ENCODE assay signal across 1 cellular context in genomic region chr16:67428146-67428731, GRCh38.
TF ChIP-seq lines count a peak whose summit lies in the region.

No MANE protein-coding gene starts in this region.

TF ChIP-seq in HepG2, 621 proteins besides CTCF, POLR2A, EP300 and RAD21 (continued from another document and continues in another):
- TF ChIP-seq, protein P1, sequence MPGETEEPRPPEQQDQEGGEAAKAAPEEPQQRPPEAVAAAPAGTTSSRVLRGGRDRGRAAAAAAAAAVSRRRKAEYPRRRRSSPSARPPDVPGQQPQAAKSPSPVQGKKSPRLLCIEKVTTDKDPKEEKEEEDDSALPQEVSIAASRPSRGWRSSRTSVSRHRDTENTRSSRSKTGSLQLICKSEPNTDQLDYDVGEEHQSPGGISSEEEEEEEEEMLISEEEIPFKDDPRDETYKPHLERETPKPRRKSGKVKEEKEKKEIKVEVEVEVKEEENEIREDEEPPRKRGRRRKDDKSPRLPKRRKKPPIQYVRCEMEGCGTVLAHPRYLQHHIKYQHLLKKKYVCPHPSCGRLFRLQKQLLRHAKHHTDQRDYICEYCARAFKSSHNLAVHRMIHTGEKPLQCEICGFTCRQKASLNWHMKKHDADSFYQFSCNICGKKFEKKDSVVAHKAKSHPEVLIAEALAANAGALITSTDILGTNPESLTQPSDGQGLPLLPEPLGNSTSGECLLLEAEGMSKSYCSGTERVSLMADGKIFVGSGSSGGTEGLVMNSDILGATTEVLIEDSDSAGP (CRISPR knock-in tag; IDR thresholded peaks at IDR 0.05; ENCODE audit: borderline replicate concordance), result peak; percentile 88
- TF ChIP-seq REPIN1 (CRISPR knock-in tag; IDR thresholded peaks at IDR 0.05; ENCODE audit: borderline replicate concordance, low read depth), result 0 out of 2 replicates have a peak, but pooled peaks have one; percentile 57
- peak; percentile 57; the same call in 2 of the 3 replicates for TF ChIP-seq MXI1 (IDR thresholded peaks at IDR 0.05; ENCODE audit: borderline replicate concordance, low read depth, low read length)
- TF ChIP-seq DRAP1 (CRISPR knock-in tag; IDR thresholded peaks at IDR 0.05), result peak; percentile 45; the same call in 1 of the 2 replicates
- TF ChIP-seq CEBPB (IDR thresholded peaks at IDR 0.05; ENCODE audit: borderline replicate concordance, low read depth, low read length), result no peak
- TF ChIP-seq MLX (CRISPR knock-in tag; IDR thresholded peaks at IDR 0.05), result 0 out of 2 replicates have a peak, but pooled peaks have one; percentile 14
- TF ChIP-seq, protein P2, sequence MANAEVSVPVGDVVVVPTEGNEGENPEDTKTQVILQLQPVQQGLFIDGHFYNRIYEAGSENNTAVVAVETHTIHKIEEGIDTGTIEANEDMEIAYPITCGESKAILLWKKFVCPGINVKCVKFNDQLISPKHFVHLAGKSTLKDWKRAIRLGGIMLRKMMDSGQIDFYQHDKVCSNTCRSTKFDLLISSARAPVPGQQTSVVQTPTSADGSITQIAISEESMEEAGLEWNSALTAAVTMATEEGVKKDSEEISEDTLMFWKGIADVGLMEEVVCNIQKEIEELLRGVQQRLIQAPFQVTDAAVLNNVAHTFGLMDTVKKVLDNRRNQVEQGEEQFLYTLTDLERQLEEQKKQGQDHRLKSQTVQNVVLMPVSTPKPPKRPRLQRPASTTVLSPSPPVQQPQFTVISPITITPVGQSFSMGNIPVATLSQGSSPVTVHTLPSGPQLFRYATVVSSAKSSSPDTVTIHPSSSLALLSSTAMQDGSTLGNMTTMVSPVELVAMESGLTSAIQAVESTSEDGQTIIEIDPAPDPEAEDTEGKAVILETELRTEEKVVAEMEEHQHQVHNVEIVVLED (CRISPR knock-in tag; IDR thresholded peaks at IDR 0.05; ENCODE audit: borderline replicate concordance), result peak; percentile 34; the same call in 1 of the 2 replicates
- peak; percentile 71; the same call in 1 of the 2 replicates for TF ChIP-seq KAT7 (CRISPR knock-in tag; IDR thresholded peaks at IDR 0.05; ENCODE audit: borderline replicate concordance)
- TF ChIP-seq, protein P3, sequence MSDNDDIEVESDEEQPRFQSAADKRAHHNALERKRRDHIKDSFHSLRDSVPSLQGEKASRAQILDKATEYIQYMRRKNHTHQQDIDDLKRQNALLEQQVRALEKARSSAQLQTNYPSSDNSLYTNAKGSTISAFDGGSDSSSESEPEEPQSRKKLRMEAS (IDR thresholded peaks at IDR 0.05), result peak; percentile 38; the same call in 1 of the 2 replicates
- TF ChIP-seq UBTF (CRISPR knock-in tag; IDR thresholded peaks at IDR 0.05), result peak; percentile 53
- peak; percentile 64; the same call in 1 of the 2 replicates for TF ChIP-seq TFDP2 (CRISPR knock-in tag; IDR thresholded peaks at IDR 0.05)
- TF ChIP-seq KLF16 (CRISPR knock-in tag; IDR thresholded peaks at IDR 0.05), result 0 out of 4 replicates have a peak, but pooled peaks of 1 of the 2 experiments have one; percentile 61
- TF ChIP-seq AKAP8 (CRISPR knock-in tag; IDR thresholded peaks at IDR 0.05), result peak; percentile 74; the same call in 1 of the 2 replicates
- TF ChIP-seq, protein P4, sequence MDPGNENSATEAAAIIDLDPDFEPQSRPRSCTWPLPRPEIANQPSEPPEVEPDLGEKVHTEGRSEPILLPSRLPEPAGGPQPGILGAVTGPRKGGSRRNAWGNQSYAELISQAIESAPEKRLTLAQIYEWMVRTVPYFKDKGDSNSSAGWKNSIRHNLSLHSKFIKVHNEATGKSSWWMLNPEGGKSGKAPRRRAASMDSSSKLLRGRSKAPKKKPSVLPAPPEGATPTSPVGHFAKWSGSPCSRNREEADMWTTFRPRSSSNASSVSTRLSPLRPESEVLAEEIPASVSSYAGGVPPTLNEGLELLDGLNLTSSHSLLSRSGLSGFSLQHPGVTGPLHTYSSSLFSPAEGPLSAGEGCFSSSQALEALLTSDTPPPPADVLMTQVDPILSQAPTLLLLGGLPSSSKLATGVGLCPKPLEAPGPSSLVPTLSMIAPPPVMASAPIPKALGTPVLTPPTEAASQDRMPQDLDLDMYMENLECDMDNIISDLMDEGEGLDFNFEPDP (CRISPR knock-in tag; conservative IDR thresholded peaks at IDR 0.05), result no peak
- TF ChIP-seq FOXK1 (CRISPR knock-in tag; IDR thresholded peaks at IDR 0.05; ENCODE audit: borderline replicate concordance, low read depth), result peak; percentile 46; the same call in 1 of the 2 replicates
- TF ChIP-seq, protein P5, sequence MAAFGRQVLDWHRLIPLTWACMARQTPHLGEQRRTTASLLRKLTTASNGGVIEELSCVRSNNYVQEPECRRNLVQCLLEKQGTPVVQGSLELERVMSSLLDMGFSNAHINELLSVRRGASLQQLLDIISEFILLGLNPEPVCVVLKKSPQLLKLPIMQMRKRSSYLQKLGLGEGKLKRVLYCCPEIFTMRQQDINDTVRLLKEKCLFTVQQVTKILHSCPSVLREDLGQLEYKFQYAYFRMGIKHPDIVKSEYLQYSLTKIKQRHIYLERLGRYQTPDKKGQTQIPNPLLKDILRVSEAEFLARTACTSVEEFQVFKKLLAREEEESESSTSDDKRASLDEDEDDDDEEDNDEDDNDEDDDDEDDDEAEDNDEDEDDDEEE (CRISPR knock-in tag; IDR thresholded peaks at IDR 0.05), result 0 out of 2 replicates have a peak, but pooled peaks have one; percentile 84
- TF ChIP-seq PHF5A (CRISPR knock-in tag; IDR thresholded peaks at IDR 0.05; ENCODE audit: low read depth, unreplicated experiment), result peak; percentile 74
- 0 out of 2 replicates have a peak, but pooled peaks have one; percentile 29 for TF ChIP-seq MYPOP (CRISPR knock-in tag; IDR thresholded peaks at IDR 0.05)
- TF ChIP-seq SMAD1 (CRISPR knock-in tag; IDR thresholded peaks at IDR 0.05; ENCODE audit: borderline replicate concordance, low read depth), result 0 out of 2 replicates have a peak, but pooled peaks have one; percentile 49
- TF ChIP-seq HDAC1 (CRISPR knock-in tag; IDR thresholded peaks at IDR 0.05), result peak; percentile 24; the same call in 1 of the 2 replicates
- TF ChIP-seq ZNF598 (CRISPR knock-in tag; IDR thresholded peaks at IDR 0.05; ENCODE audit: borderline replicate concordance), result 0 out of 2 replicates have a peak, but pooled peaks have one; percentile 23
- TF ChIP-seq TEAD3 (CRISPR knock-in tag; optimal IDR thresholded peaks at IDR 0.05; ENCODE audit: borderline replicate concordance), result peak; percentile 45
- TF ChIP-seq ZNF512 (CRISPR knock-in tag; IDR thresholded peaks at IDR 0.05), result no peak
- TF ChIP-seq, protein P6, sequence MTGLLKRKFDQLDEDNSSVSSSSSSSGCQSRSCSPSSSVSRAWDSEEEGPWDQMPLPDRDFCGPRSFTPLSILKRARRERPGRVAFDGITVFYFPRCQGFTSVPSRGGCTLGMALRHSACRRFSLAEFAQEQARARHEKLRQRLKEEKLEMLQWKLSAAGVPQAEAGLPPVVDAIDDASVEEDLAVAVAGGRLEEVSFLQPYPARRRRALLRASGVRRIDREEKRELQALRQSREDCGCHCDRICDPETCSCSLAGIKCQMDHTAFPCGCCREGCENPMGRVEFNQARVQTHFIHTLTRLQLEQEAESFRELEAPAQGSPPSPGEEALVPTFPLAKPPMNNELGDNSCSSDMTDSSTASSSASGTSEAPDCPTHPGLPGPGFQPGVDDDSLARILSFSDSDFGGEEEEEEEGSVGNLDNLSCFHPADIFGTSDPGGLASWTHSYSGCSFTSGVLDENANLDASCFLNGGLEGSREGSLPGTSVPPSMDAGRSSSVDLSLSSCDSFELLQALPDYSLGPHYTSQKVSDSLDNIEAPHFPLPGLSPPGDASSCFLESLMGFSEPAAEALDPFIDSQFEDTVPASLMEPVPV (CRISPR knock-in tag; IDR thresholded peaks at IDR 0.05), result 0 out of 2 replicates have a peak, but pooled peaks have one; percentile 19
- peak; percentile 97 for TF ChIP-seq XRCC5 (optimal IDR thresholded peaks at IDR 0.05; ENCODE audit: low read length)
- TF ChIP-seq ZNF251 (CRISPR knock-in tag; IDR thresholded peaks at IDR 0.05), result no peak
- peak; percentile 48; the same call in 1 of the 2 replicates for TF ChIP-seq TARDBP (CRISPR knock-in tag; IDR thresholded peaks at IDR 0.05)
- TF ChIP-seq YEATS2 (CRISPR knock-in tag; IDR thresholded peaks at IDR 0.05; ENCODE audit: borderline replicate concordance), result peak; percentile 65; the same call in 1 of the 2 replicates
- TF ChIP-seq NFYC (CRISPR knock-in tag; IDR thresholded peaks at IDR 0.05), result no peak
- no peak for TF ChIP-seq GRHL1 (CRISPR knock-in tag; conservative IDR thresholded peaks at IDR 0.05)
- no peak for TF ChIP-seq TEAD2 (CRISPR knock-in tag; IDR thresholded peaks at IDR 0.05)
- TF ChIP-seq, protein P7, sequence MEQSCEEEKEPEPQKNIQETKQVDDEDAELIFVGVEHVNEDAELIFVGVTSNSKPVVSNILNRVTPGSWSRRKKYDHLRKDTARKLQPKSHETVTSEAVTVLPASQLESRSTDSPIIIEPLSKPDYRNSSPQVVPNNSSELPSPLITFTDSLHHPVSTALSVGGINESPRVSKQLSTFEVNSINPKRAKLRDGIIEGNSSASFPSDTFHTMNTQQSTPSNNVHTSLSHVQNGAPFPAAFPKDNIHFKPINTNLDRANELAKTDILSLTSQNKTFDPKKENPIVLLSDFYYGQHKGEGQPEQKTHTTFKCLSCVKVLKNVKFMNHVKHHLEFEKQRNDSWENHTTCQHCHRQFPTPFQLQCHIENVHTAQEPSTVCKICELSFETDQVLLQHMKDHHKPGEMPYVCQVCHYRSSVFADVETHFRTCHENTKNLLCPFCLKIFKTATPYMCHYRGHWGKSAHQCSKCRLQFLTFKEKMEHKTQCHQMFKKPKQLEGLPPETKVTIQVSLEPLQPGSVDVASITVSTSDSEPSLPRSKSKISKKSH (CRISPR knock-in tag; IDR thresholded peaks at IDR 0.05; ENCODE audit: borderline replicate concordance), result peak; percentile 69; the same call in 1 of the 2 replicates
